In genomic region chr7:100182616-100183015, GRCh38 we compare ENCODE assay signal across 7 cellular contexts. TPM values are rescaled to one million over a fixed set of nuclear protein-coding genes. Genes with fewer than 3 reads are reported as not detected.
A peak's percentile ranks its signal among the peaks of the same experiment; 100 is the strongest.
DNase-seq lines count a peak whose midpoint lies in the region; ATAC-seq and TF ChIP-seq lines count a peak whose summit lies in the region.
"Not testable (repeated sequence)": the region's sequence is repeated elsewhere in the genome, so short reads cannot be mapped to it uniquely, and the experiment has no call there.

No MANE protein-coding gene starts in this region.

- peak overlapping the region in 5 of 8 donors; percentile 8 to 83 (median 68) for H3K27ac Mint-ChIP-seq in CD8-positive, alpha-beta memory T cell
- H3K27ac Mint-ChIP-seq in T-helper 2 cell treated with Interferon-gamma antibody and Interleukin-4, amounts not matched to agents 5 μg/mL and 100 μg/mL, for 36 hours; activated naive CD4-positive, alpha-beta T cell treated with anti-CD3 and anti-CD28 coated beads for 36 hours: not testable (repeated sequence)
- peak overlapping the region; percentile 55 for H3K27ac Mint-ChIP-seq in activated CD8-positive, alpha-beta T cell treated with anti-CD3 and anti-CD28 coated beads for 36 hours
- H3K27ac Mint-ChIP-seq in central memory CD8-positive, alpha-beta T cell (ENCODE audit: low read depth): peak overlapping the region; percentile 44
- H3K27ac Mint-ChIP-seq in stimulated activated effector memory CD8-positive, alpha-beta T cell treated with anti-CD3 and anti-CD28 coated beads, Interleukin-12 subunit alpha, Interleukin-12 subunit beta, amount 100 ng/mL, for 72 hours: peak overlapping the region; percentile 69

- intact Hi-C loops in activated CD8-positive, alpha-beta T cell treated with anti-CD3 and anti-CD28 coated beads for 36 hours (cut with micrococcal nuclease); activated naive CD4-positive, alpha-beta T cell treated with anti-CD3 and anti-CD28 coated beads for 36 hours (cut with micrococcal nuclease): not testable (repeated sequence)

- H2AFZ ChIP-seq in OCI-LY3 (ENCODE audit: low read depth, low read length): not testable (repeated sequence)

- peaks cover 21% of the 10 kb centered on the region for H3K4me1 ChIP-seq in CD8-positive, alpha-beta memory T cell (ENCODE audit: insufficient read depth, low read length)
- not testable (repeated sequence) for H3K4me1 ChIP-seq in OCI-LY3 (ENCODE audit: low read length)

- H3K27me3 Mint-ChIP-seq in CD8-positive, alpha-beta memory T cell; T-helper 2 cell treated with Interferon-gamma antibody and Interleukin-4, amounts not matched to agents 5 μg/mL and 100 μg/mL, for 36 hours (ENCODE audit: low read depth); activated CD8-positive, alpha-beta T cell treated with anti-CD3 and anti-CD28 coated beads for 36 hours; activated naive CD4-positive, alpha-beta T cell treated with anti-CD3 and anti-CD28 coated beads for 36 hours (ENCODE audit: low read depth); central memory CD8-positive, alpha-beta T cell: not testable (repeated sequence)

- CTCF ChIA-PET in CD8-positive, alpha-beta memory T cell (lab: Charles Lee): interaction anchor here (1.9 kb wide), 1 partner anchor 17 kb away, joined by 4 read pairs; no protein-coding TSS in a partner anchor
- CTCF ChIA-PET in activated CD8-positive, alpha-beta T cell treated with anti-CD3 and anti-CD28 coated beads for 36 hours (lab: Charles Lee): interaction anchor here (1.0 kb wide), 1 partner anchor 40 kb away, joined by 3 read pairs; no protein-coding TSS in a partner anchor
- CTCF ChIA-PET in activated naive CD4-positive, alpha-beta T cell treated with anti-CD3 and anti-CD28 coated beads for 36 hours (lab: Charles Lee): interaction anchor here (1.3 kb wide), 1 partner anchor 44 kb away, joined by 4 read pairs; no protein-coding TSS in a partner anchor

- peak overlapping the region; percentile 40 for H3K4me2 ChIP-seq in OCI-LY3 (ENCODE audit: low read length)

- not testable (repeated sequence) for H3K36me3 ChIP-seq in CD8-positive, alpha-beta memory T cell (ENCODE audit: insufficient read depth, low read length); OCI-LY3 (replicated peaks; ENCODE audit: low read depth, low read length)

- peak overlapping the region in 4 of 7 donors; percentile 49 to 65 (median 60) for H3K4me3 Mint-ChIP-seq in CD8-positive, alpha-beta memory T cell
- peak overlapping the region; percentile 15 for H3K4me3 Mint-ChIP-seq in T-helper 2 cell treated with Interferon-gamma antibody and Interleukin-4, amounts not matched to agents 5 μg/mL and 100 μg/mL, for 36 hours
- not testable (repeated sequence) for H3K4me3 Mint-ChIP-seq in activated CD8-positive, alpha-beta T cell treated with anti-CD3 and anti-CD28 coated beads for 36 hours; activated naive CD4-positive, alpha-beta T cell treated with anti-CD3 and anti-CD28 coated beads for 36 hours
- peak overlapping the region; percentile 31 for H3K4me3 Mint-ChIP-seq in central memory CD8-positive, alpha-beta T cell
- H3K4me3 Mint-ChIP-seq in stimulated activated effector memory CD8-positive, alpha-beta T cell treated with anti-CD3 and anti-CD28 coated beads, Interleukin-12 subunit alpha, Interleukin-12 subunit beta, amount 100 ng/mL, for 72 hours: peak overlapping the region; percentile 72

- not testable (repeated sequence) for H3K36me3 Mint-ChIP-seq in CD8-positive, alpha-beta memory T cell; T-helper 2 cell treated with Interferon-gamma antibody and Interleukin-4, amounts not matched to agents 5 μg/mL and 100 μg/mL, for 36 hours (ENCODE audit: low read depth); activated CD8-positive, alpha-beta T cell treated with anti-CD3 and anti-CD28 coated beads for 36 hours (ENCODE audit: low read depth); activated naive CD4-positive, alpha-beta T cell treated with anti-CD3 and anti-CD28 coated beads for 36 hours (ENCODE audit: low read depth); central memory CD8-positive, alpha-beta T cell (ENCODE audit: insufficient read depth); stimulated activated effector memory CD8-positive, alpha-beta T cell treated with anti-CD3 and anti-CD28 coated beads, Interleukin-12 subunit alpha, Interleukin-12 subunit beta, amount 100 ng/mL, for 72 hours

- H3K27me3 ChIP-seq in CD8-positive, alpha-beta memory T cell (ENCODE audit: insufficient read depth, low read length, poor library complexity, severe bottlenecking); OCI-LY3 (ENCODE audit: low read depth, low read length): not testable (repeated sequence)

- H3K9ac ChIP-seq in OCI-LY3 (ENCODE audit: low read length): not testable (repeated sequence)

- peak in 1 of 5 donors; percentile 31 for DNase-seq in CD8-positive, alpha-beta memory T cell
- not testable (repeated sequence) for DNase-seq in T-helper 2 cell treated with Interferon-gamma antibody and Interleukin-4, amounts not matched to agents 5 μg/mL and 100 μg/mL, for 36 hours (ENCODE audit: low spot score); activated CD8-positive, alpha-beta T cell treated with anti-CD3 and anti-CD28 coated beads for 36 hours; stimulated activated effector memory CD8-positive, alpha-beta T cell treated with anti-CD3 and anti-CD28 coated beads, Interleukin-12 subunit alpha, Interleukin-12 subunit beta, amount 100 ng/mL, for 72 hours (ENCODE audit: low spot score in 2 of 2)
- peak; percentile 33 for DNase-seq in activated naive CD4-positive, alpha-beta T cell treated with anti-CD3 and anti-CD28 coated beads for 36 hours
- DNase-seq in central memory CD8-positive, alpha-beta T cell (ENCODE audit: low spot score in 2 of 2): peak in 1 of 2 donors; percentile 34

- POLR2A ChIA-PET in CD8-positive, alpha-beta memory T cell (lab: Charles Lee): not testable (repeated sequence)
- POLR2A ChIA-PET in activated CD8-positive, alpha-beta T cell treated with anti-CD3 and anti-CD28 coated beads for 36 hours (lab: Charles Lee): interaction anchor here (2.7 kb wide), 1 partner anchor 11 kb away, joined by 11 read pairs; no protein-coding TSS in a partner anchor

- not testable (repeated sequence) for H3K9me3 ChIP-seq in CD8-positive, alpha-beta memory T cell (ENCODE audit: low read length); OCI-LY3 (ENCODE audit: insufficient read depth, low read length)

- not testable (repeated sequence) for TF ChIP-seq CTCF in OCI-LY3 (IDR thresholded peaks at IDR 0.05; ENCODE audit: low read depth, low read length); activated CD8-positive, alpha-beta T cell treated with anti-CD3 and anti-CD28 coated beads for 36 hours (IDR thresholded peaks at IDR 0.05)

- H4K20me1 ChIP-seq in OCI-LY3 (ENCODE audit: insufficient read depth, low read length): not testable (repeated sequence)

- H3K27ac ChIP-seq in CD8-positive, alpha-beta memory T cell (ENCODE audit: low read depth, low read length); OCI-LY3 (ENCODE audit: low read length): not testable (repeated sequence)

- ATAC-seq in activated CD8-positive, alpha-beta T cell treated with anti-CD3 and anti-CD28 coated beads for 36 hours; stimulated activated effector memory CD8-positive, alpha-beta T cell treated with anti-CD3 and anti-CD28 coated beads, Interleukin-12 subunit alpha, Interleukin-12 subunit beta, amount 100 ng/mL, for 72 hours: not testable (repeated sequence)
- ATAC-seq in central memory CD8-positive, alpha-beta T cell (replicated peaks; ENCODE audit: extremely low read depth, poor library complexity, severe bottlenecking): peak; percentile 53

- H3K4me1 Mint-ChIP-seq in CD8-positive, alpha-beta memory T cell: peaks cover 25 to 37% (median 35%) of the 10 kb centered on the region in 3 donors
- peaks cover 36% of the 10 kb centered on the region for H3K4me1 Mint-ChIP-seq in T-helper 2 cell treated with Interferon-gamma antibody and Interleukin-4, amounts not matched to agents 5 μg/mL and 100 μg/mL, for 36 hours (ENCODE audit: low read depth)
- peaks cover 35% of the 10 kb centered on the region for H3K4me1 Mint-ChIP-seq in activated CD8-positive, alpha-beta T cell treated with anti-CD3 and anti-CD28 coated beads for 36 hours (ENCODE audit: low read depth)
- H3K4me1 Mint-ChIP-seq in activated naive CD4-positive, alpha-beta T cell treated with anti-CD3 and anti-CD28 coated beads for 36 hours (ENCODE audit: low read depth): peaks cover 35% of the 10 kb centered on the region
- H3K4me1 Mint-ChIP-seq in central memory CD8-positive, alpha-beta T cell: peaks cover 32% of the 10 kb centered on the region
- H3K4me1 Mint-ChIP-seq in stimulated activated effector memory CD8-positive, alpha-beta T cell treated with anti-CD3 and anti-CD28 coated beads, Interleukin-12 subunit alpha, Interleukin-12 subunit beta, amount 100 ng/mL, for 72 hours: peaks cover 31% of the 10 kb centered on the region

- H3K9me3 Mint-ChIP-seq in CD8-positive, alpha-beta memory T cell; T-helper 2 cell treated with Interferon-gamma antibody and Interleukin-4, amounts not matched to agents 5 μg/mL and 100 μg/mL, for 36 hours; activated CD8-positive, alpha-beta T cell treated with anti-CD3 and anti-CD28 coated beads for 36 hours; activated naive CD4-positive, alpha-beta T cell treated with anti-CD3 and anti-CD28 coated beads for 36 hours; central memory CD8-positive, alpha-beta T cell; stimulated activated effector memory CD8-positive, alpha-beta T cell treated with anti-CD3 and anti-CD28 coated beads, Interleukin-12 subunit alpha, Interleukin-12 subunit beta, amount 100 ng/mL, for 72 hours: not testable (repeated sequence)

- not testable (repeated sequence) for H3K79me2 ChIP-seq in OCI-LY3 (ENCODE audit: low read length)

- not testable (repeated sequence) for H3K4me3 ChIP-seq in CD8-positive, alpha-beta memory T cell (ENCODE audit: low read length); OCI-LY3 (ENCODE audit: low read length)

RNA-seq across cellular contexts. Expression of gene STAG3, which starts 4.9 kb away (rescaled TPM):
- total RNA-seq in CD8-positive, alpha-beta memory T cell: 1 to 10 TPM; 5.0 to 5.1 TPM
- polyA plus RNA-seq in CD8-positive, alpha-beta memory T cell: 1.5 TPM
- 10 to 100 TPM; 13.2 to 15.8 TPM for total RNA-seq in activated CD8-positive, alpha-beta T cell treated with anti-CD3 and anti-CD28 coated beads for 36 hours
- 10 to 100 TPM; 38.4 to 41.0 TPM for total RNA-seq in activated naive CD4-positive, alpha-beta T cell treated with anti-CD3 and anti-CD28 coated beads for 36 hours

RNA-seq across cellular contexts. Expression of gene GPC2, which starts 5.4 kb away (rescaled TPM):
- 1 to 10 TPM; 1.6 to 2.1 TPM for total RNA-seq in CD8-positive, alpha-beta memory T cell
- not detected for polyA plus RNA-seq in CD8-positive, alpha-beta memory T cell
- total RNA-seq in activated CD8-positive, alpha-beta T cell treated with anti-CD3 and anti-CD28 coated beads for 36 hours: 1 to 10 TPM; 3.7 to 4.3 TPM
- total RNA-seq in activated naive CD4-positive, alpha-beta T cell treated with anti-CD3 and anti-CD28 coated beads for 36 hours: 1 to 10 TPM; 7.6 to 9.5 TPM

RNA-seq across cellular contexts. Expression of gene GAL3ST4, which starts 14.2 kb away (rescaled TPM):
- 1 to 10 TPM; 1.0 to 1.6 TPM for total RNA-seq in CD8-positive, alpha-beta memory T cell
- 0.52 TPM for polyA plus RNA-seq in CD8-positive, alpha-beta memory T cell
- total RNA-seq in activated CD8-positive, alpha-beta T cell treated with anti-CD3 and anti-CD28 coated beads for 36 hours: 1 to 10 TPM; 2.4 to 2.7 TPM
- 1 to 10 TPM; 6.2 to 6.5 TPM for total RNA-seq in activated naive CD4-positive, alpha-beta T cell treated with anti-CD3 and anti-CD28 coated beads for 36 hours

RNA-seq across cellular contexts. Expression of gene TRAPPC14, which starts 24.1 kb away (rescaled TPM):
- 10 to 100 TPM; 30.5 to 33.2 TPM for total RNA-seq in CD8-positive, alpha-beta memory T cell
- 3.4 TPM for polyA plus RNA-seq in CD8-positive, alpha-beta memory T cell
- 10 to 100 TPM; 15.7 to 17.4 TPM for total RNA-seq in activated CD8-positive, alpha-beta T cell treated with anti-CD3 and anti-CD28 coated beads for 36 hours
- total RNA-seq in activated naive CD4-positive, alpha-beta T cell treated with anti-CD3 and anti-CD28 coated beads for 36 hours: 10 to 100 TPM; 21.2 to 21.6 TPM

RNA-seq across cellular contexts. Expression of gene LAMTOR4, which starts 33.9 kb away (rescaled TPM):
- 100 to 1,000 TPM; 125 to 130 TPM for total RNA-seq in CD8-positive, alpha-beta memory T cell
- 386 TPM for polyA plus RNA-seq in CD8-positive, alpha-beta memory T cell
- 100 to 1,000 TPM; 108 to 116 TPM for total RNA-seq in activated CD8-positive, alpha-beta T cell treated with anti-CD3 and anti-CD28 coated beads for 36 hours
- 100 to 1,000 TPM; 129 to 135 TPM for total RNA-seq in activated naive CD4-positive, alpha-beta T cell treated with anti-CD3 and anti-CD28 coated beads for 36 hours
